1 cellular context compared by ENCODE assay signal in the genomic region with DNA sequence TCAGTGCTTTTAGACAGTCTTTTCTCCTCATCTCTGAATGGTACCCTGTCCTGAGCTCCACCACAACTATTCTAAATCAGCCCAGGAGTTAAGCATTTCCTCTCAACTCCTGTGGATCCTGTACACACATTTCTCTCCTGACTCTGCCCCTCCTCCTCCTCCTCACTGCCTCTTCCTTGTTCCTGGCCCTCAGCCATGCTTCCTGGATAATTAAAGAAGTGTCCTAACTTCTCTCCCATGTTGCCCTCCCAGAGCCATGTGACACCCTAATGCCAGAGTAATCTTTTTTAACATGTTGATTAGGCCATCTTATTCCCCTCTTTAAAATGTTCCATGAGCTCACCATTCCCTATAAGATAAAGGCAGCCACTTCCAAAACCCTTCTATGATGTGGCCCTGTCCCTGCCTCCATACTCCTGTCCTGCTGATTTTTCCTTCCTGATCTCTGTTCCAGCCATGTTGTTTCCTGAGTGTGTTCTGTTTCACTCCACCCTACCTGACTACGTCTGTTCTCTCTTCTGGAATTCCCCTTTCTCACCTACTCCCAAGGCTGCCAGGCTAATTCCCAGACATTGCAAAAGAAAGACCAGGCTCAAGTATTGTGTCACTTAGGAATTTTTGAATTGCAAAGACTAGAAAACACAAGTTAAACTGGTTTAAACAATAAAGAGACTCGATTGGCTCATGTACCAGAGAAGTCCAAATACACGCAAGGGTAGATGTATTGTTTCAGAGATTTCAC.
TF ChIP-seq lines count a peak whose summit lies in the region.

No MANE protein-coding gene starts in this region.

TF ChIP-seq in H1, 55 proteins besides CTCF, POLR2A, EP300 and RAD21:
- no peak for TF ChIP-seq TAF7 (optimal IDR thresholded peaks at IDR 0.05; ENCODE audit: borderline replicate concordance, low read depth, low read length)
- no peak for TF ChIP-seq SUZ12 (IDR thresholded peaks at IDR 0.05; ENCODE audit: low read length)
- no peak for TF ChIP-seq CEBPB (IDR thresholded peaks at IDR 0.05; ENCODE audit: low read depth, low read length)
- TF ChIP-seq EGR1 (IDR thresholded peaks at IDR 0.05; ENCODE audit: borderline replicate concordance, low read depth, low read length) = no peak
- no peak for TF ChIP-seq TAF1 (IDR thresholded peaks at IDR 0.05; ENCODE audit: low read depth, low read length)
- TF ChIP-seq MAFK (IDR thresholded peaks at IDR 0.05; ENCODE audit: low read depth, low read length) = no peak
- no peak for TF ChIP-seq NRF1 (IDR thresholded peaks at IDR 0.05; ENCODE audit: low read depth, low read length)
- no peak for TF ChIP-seq HDAC2 (IDR thresholded peaks at IDR 0.05; ENCODE audit: borderline replicate concordance in 1 of 2, low read depth in 2 of 2, low read length in 2 of 2)
- no peak for TF ChIP-seq SP2 (IDR thresholded peaks at IDR 0.05; ENCODE audit: low read length)
- TF ChIP-seq RBBP5 (IDR thresholded peaks at IDR 0.05; ENCODE audit: borderline replicate concordance, low read depth, low read length) = no peak
- no peak for TF ChIP-seq TCF12 (IDR thresholded peaks at IDR 0.05; ENCODE audit: low read depth, low read length)
- TF ChIP-seq, protein P1, sequence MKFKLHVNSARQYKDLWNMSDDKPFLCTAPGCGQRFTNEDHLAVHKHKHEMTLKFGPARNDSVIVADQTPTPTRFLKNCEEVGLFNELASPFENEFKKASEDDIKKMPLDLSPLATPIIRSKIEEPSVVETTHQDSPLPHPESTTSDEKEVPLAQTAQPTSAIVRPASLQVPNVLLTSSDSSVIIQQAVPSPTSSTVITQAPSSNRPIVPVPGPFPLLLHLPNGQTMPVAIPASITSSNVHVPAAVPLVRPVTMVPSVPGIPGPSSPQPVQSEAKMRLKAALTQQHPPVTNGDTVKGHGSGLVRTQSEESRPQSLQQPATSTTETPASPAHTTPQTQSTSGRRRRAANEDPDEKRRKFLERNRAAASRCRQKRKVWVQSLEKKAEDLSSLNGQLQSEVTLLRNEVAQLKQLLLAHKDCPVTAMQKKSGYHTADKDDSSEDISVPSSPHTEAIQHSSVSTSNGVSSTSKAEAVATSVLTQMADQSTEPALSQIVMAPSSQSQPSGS (IDR thresholded peaks at IDR 0.05; ENCODE audit: low read length) = no peak
- no peak for TF ChIP-seq JUN (IDR thresholded peaks at IDR 0.05; ENCODE audit: low read depth, low read length)
